Comparison of ENCODE assay signal across 24 cellular contexts in genomic region chr12:59030415-59030814, GRCh38.
DNase-seq lines count a peak whose midpoint lies in the region; ATAC-seq and TF ChIP-seq lines count a peak whose summit lies in the region.
"Had no signal": no experiment of that assay in that cellular context is flagged by ENCODE, and none has a peak within 500 bp of the region (broad histone marks: within the 10 kb centered on the region; RNA-seq: fewer than 3 reads in every experiment).

No MANE protein-coding gene starts in this region.

- H3K27ac ChIP-seq in left lung (peak overlapping the region in 1 of 2 donors; percentile 36), stomach (peak overlapping the region in 4 of 5 donors; percentile 28 to 58 (median 39))
- H3K27ac ChIP-seq: brain microvascular endothelial cell, SJCRH30, spleen, vagina had no signal

- intact Hi-C loops in left lung (cut with DNase I) = no loop called here
- intact Hi-C loops in stomach (cut with DNase I; ENCODE audit: low total_unique reads) = no loop called here
- intact Hi-C loops in sciatic nerve (cut with DNase I) = no loop called here

- no peak for TF ChIP-seq POLR2A in stomach (IDR thresholded peaks at IDR 0.05)

- WGBS in stomach, 5 donors = 30 to 62% (median 48%) methylated on average over 4 of the region's 4 CpGs

- no peak for TF ChIP-seq CTCF in left lung (IDR thresholded peaks at IDR 0.05)
- no peak for TF ChIP-seq CTCF in stomach (IDR thresholded peaks at IDR 0.05)

- peak; percentile 95 for ATAC-seq in left lung
- ATAC-seq in sciatic nerve = no peak
- ATAC-seq in GM21723 (IDR thresholded peaks at IDR 0.05; ENCODE audit: unreplicated experiment) = no peak
- no peak for ATAC-seq in HG03571 (IDR thresholded peaks at IDR 0.05; ENCODE audit: unreplicated experiment)
- ATAC-seq: activated T-cell treated with anti-CD3 and anti-CD28 coated beads, Interleukin-2, amount 50 U/mL, for 4 hours; naive thymus-derived CD4-positive, alpha-beta T cell; Panc1; stimulated activated effector memory CD8-positive, alpha-beta T cell treated with anti-CD3 and anti-CD28 coated beads, Interleukin-12 subunit alpha, Interleukin-12 subunit beta, amount 100 ng/mL, for 72 hours; T-cell had no signal

- no peak for TF ChIP-seq EP300 in stomach (IDR thresholded peaks at IDR 0.05)

- no peaks in the 10 kb centered on the region for H3K4me1 ChIP-seq in left lung
- H3K4me1 ChIP-seq in stomach = peaks cover 0 to 5% (median 0%) of the 10 kb centered on the region in 4 donors
- H3K4me1 ChIP-seq: spleen, vagina had no signal

- H3K36me3 ChIP-seq in left lung (no peaks in the 10 kb centered on the region), stomach (no peaks in the 10 kb centered on the region)
- H3K36me3 ChIP-seq: brain microvascular endothelial cell, SJCRH30, spleen, vagina had no signal

- DNase-seq in DMS53 (lab: John Stamatoyannopoulos, UW) = peak; percentile 85
- peak; percentile 83 for DNase-seq in NCI-H69 (lab: John Stamatoyannopoulos, UW)
- DNase-seq in left lung = peak; percentile 57 to 65
- DNase-seq in stomach = peak; percentile 83
- DNase-seq in sciatic nerve (ENCODE audit: low spot score) = no peak
- DNase-seq: activated naive CD4-positive, alpha-beta T cell; activated T-cell treated with anti-CD3 and anti-CD28 coated beads, Interleukin-2, amount 50 U/mL, for 4 hours; brain microvascular endothelial cell; GOT3; head of caudate nucleus; MV-4-11; naive thymus-derived CD4-positive, alpha-beta T cell; NCI-H187 treated with DMSO at 0.1 percent for 48 hours; NCI-H2227 treated with DMSO at 0.1 percent for 48 hours; NK-92 treated with Interleukin-12 subunit alpha and Interleukin-12 subunit beta, amount 100 ng/mL, for 24 hours; SJCRH30; spleen; stimulated activated CD4-positive, alpha-beta T cell treated with anti-CD3 and anti-CD28 coated beads, Interleukin-2, amount 100 ng/mL, for 48 hours; T-cell had no signal

- no peak overlapping the region for H3K4me3 ChIP-seq in left lung
- H3K4me3 ChIP-seq in stomach = peak overlapping the region in 1 of 4 donors; percentile 6
- H3K4me3 ChIP-seq: SJCRH30, spleen, vagina had no signal

- H3K27me3 ChIP-seq in left lung = no peaks in the 10 kb centered on the region
- no peaks in the 10 kb centered on the region for H3K27me3 ChIP-seq in stomach
- H3K27me3 ChIP-seq: brain microvascular endothelial cell, SJCRH30, spleen, vagina had no signal

- no peaks in the 10 kb centered on the region for H3K9me3 ChIP-seq in left lung
- no peaks in the 10 kb centered on the region for H3K9me3 ChIP-seq in stomach
- H3K9me3 ChIP-seq: SJCRH30, spleen, vagina had no signal
